ENCODE assay signal across 21 cellular contexts in genomic region chr2:236341721-236342120, GRCh38.
"Had no signal": no experiment of that assay in that cellular context is flagged by ENCODE, and none has a peak within 500 bp of the region (broad histone marks: within the 10 kb centered on the region; RNA-seq: fewer than 3 reads in every experiment).

No MANE protein-coding gene starts in this region.

- DNase-seq: activated CD4-positive, alpha-beta T cell treated with anti-CD3 and anti-CD28 coated beads, Interleukin-2, amount 10 ng/mL, durations not matched to agents 24 days and 14 days; activated CD8-positive, alpha-beta memory T cell treated with anti-CD3 and anti-CD28 coated beads, Interleukin-2, amount 50 U/mL, for 4 hours; activated CD8-positive, alpha-beta T cell treated with anti-CD3 and anti-CD28 coated beads, Interleukin-2, amount 10 ng/mL, durations not matched to agents 7 days and 5 days; activated gamma-delta T cell treated with Interleukin-2 at 50 U/mL for 16 hours; activated naive CD8-positive, alpha-beta T cell treated with anti-CD3 and anti-CD28 coated beads for 36 hours; effector memory CD8-positive, alpha-beta T cell; kidney; left lung; mesenchymal stem cell; sigmoid colon; spleen; stomach; T-helper 2 cell had no signal

- H3K9me3 Mint-ChIP-seq: activated CD4-positive, alpha-beta T cell treated with anti-CD3 and anti-CD28 coated beads, Interleukin-2, amount 10 ng/mL, durations not matched to agents 24 days and 14 days; activated naive CD8-positive, alpha-beta T cell treated with anti-CD3 and anti-CD28 coated beads for 36 hours; central memory CD8-positive, alpha-beta T cell; effector memory CD8-positive, alpha-beta T cell; natural killer cell treated with Interleukin-12 subunit alpha and Interleukin-12 subunit beta and Interleukin-15 and Interleukin-18, amount 100 ng/mL, for 72 hours had no signal

- H3K27ac Mint-ChIP-seq: activated CD4-positive, alpha-beta T cell treated with anti-CD3 and anti-CD28 coated beads, Interleukin-2, amount 10 ng/mL, durations not matched to agents 24 days and 14 days; activated CD8-positive, alpha-beta T cell treated with anti-CD3 and anti-CD28 coated beads, Interleukin-2, amount 10 ng/mL, durations not matched to agents 7 days and 5 days; activated naive CD8-positive, alpha-beta T cell treated with anti-CD3 and anti-CD28 coated beads for 36 hours; effector memory CD8-positive, alpha-beta T cell; natural killer cell treated with Interleukin-12 subunit alpha and Interleukin-12 subunit beta and Interleukin-15 and Interleukin-18, amount 100 ng/mL, for 72 hours had no signal

- H3K27me3 Mint-ChIP-seq: activated CD4-positive, alpha-beta T cell treated with anti-CD3 and anti-CD28 coated beads, Interleukin-2, amount 10 ng/mL, durations not matched to agents 24 days and 14 days; activated naive CD8-positive, alpha-beta T cell treated with anti-CD3 and anti-CD28 coated beads for 36 hours had no signal

- H3K4me1 ChIP-seq: prostate gland, sigmoid colon had no signal

- H3K4me2 ChIP-seq: hepatocyte had no signal

- ATAC-seq: activated CD8-positive, alpha-beta T cell treated with anti-CD3 and anti-CD28 coated beads, Interleukin-2, amount 10 ng/mL, durations not matched to agents 7 days and 5 days; effector memory CD8-positive, alpha-beta T cell; gastroesophageal sphincter; left lung; natural killer cell treated with Interleukin-12 subunit alpha and Interleukin-12 subunit beta and Interleukin-15 and Interleukin-18, amount 100 ng/mL, for 72 hours; WTC11 had no signal

- H3K9me3 ChIP-seq: gastroesophageal sphincter, left lung, prostate gland, sigmoid colon, spleen, stomach had no signal

- H2AFZ ChIP-seq: hepatocyte had no signal

- H3K4me3 Mint-ChIP-seq: activated CD4-positive, alpha-beta T cell treated with anti-CD3 and anti-CD28 coated beads, Interleukin-2, amount 10 ng/mL, durations not matched to agents 24 days and 14 days; activated CD8-positive, alpha-beta T cell treated with anti-CD3 and anti-CD28 coated beads, Interleukin-2, amount 10 ng/mL, durations not matched to agents 7 days and 5 days; activated naive CD8-positive, alpha-beta T cell treated with anti-CD3 and anti-CD28 coated beads for 36 hours; brain; central memory CD8-positive, alpha-beta T cell; effector memory CD8-positive, alpha-beta T cell; natural killer cell treated with Interleukin-12 subunit alpha and Interleukin-12 subunit beta and Interleukin-15 and Interleukin-18, amount 100 ng/mL, for 72 hours; WTC11 had no signal

- H3K4me1 Mint-ChIP-seq: activated CD4-positive, alpha-beta T cell treated with anti-CD3 and anti-CD28 coated beads, Interleukin-2, amount 10 ng/mL, durations not matched to agents 24 days and 14 days; central memory CD8-positive, alpha-beta T cell had no signal

- H3K36me3 Mint-ChIP-seq: activated naive CD8-positive, alpha-beta T cell treated with anti-CD3 and anti-CD28 coated beads for 36 hours; brain; natural killer cell treated with Interleukin-12 subunit alpha and Interleukin-12 subunit beta and Interleukin-15 and Interleukin-18, amount 100 ng/mL, for 72 hours had no signal

- H3K4me3 ChIP-seq: coronary artery, gastroesophageal sphincter, hepatocyte, left lung, prostate gland, sigmoid colon, spleen, stomach had no signal

- H3K27ac ChIP-seq: coronary artery, gastroesophageal sphincter, hepatocyte, left lung, prostate gland, sigmoid colon, stomach had no signal

- H3K79me2 ChIP-seq: hepatocyte had no signal

- H3K36me3 ChIP-seq: gastroesophageal sphincter, left lung, prostate gland, sigmoid colon, spleen, stomach had no signal

- H3K27me3 ChIP-seq: gastroesophageal sphincter, hepatocyte, left lung, sigmoid colon, stomach had no signal
